27 cellular contexts compared by ENCODE assay signal in genomic region chr10:103540722-103541121, GRCh38. TPM values are rescaled to one million over a fixed set of nuclear protein-coding genes. Genes with fewer than 3 reads are reported as not detected.
DNase-seq lines count a peak whose midpoint lies in the region; ATAC-seq, FAIRE-seq and TF ChIP-seq lines count a peak whose summit lies in the region.
"Had no signal": no experiment of that assay in that cellular context is flagged by ENCODE, and none has a peak within 500 bp of the region (broad histone marks: within the 10 kb centered on the region; RNA-seq: fewer than 3 reads in every experiment).

No MANE protein-coding gene starts in this region.

- in situ Hi-C loops in HepG2 (cut with HindIII; ENCODE audit: extremely low pct_ligation_motif_present, low pct_unique_long_range_greater_than_20kb), result no loop called here

- peaks cover 3% of the 10 kb centered on the region; the same call in 1 of the 2 replicates for H3K27me3 Mint-ChIP-seq in WTC11 (ENCODE audit: low read depth)
- no peaks in the 10 kb centered on the region for H3K27me3 Mint-ChIP-seq in type B pancreatic cell
- H3K27me3 Mint-ChIP-seq: brain had no signal

- intact Hi-C loops in HepG2 (cut with micrococcal nuclease; ENCODE audit: unreplicated experiment) (no loop called here), right lobe of liver (cut with DNase I) (no loop called here)

- H3K27ac Mint-ChIP-seq in WTC11 (no peak overlapping the region), type B pancreatic cell (peak overlapping the region; percentile 61)
- H3K27ac Mint-ChIP-seq: activated naive CD8-positive, alpha-beta T cell treated with anti-CD3 and anti-CD28 coated beads, Interleukin-2, amount 50 U/mL, for 24 hours; naive B cell had no signal

- ATAC-seq in HepG2, result no peak
- no peak for ATAC-seq in right lobe of liver
- ATAC-seq in WTC11, result no peak
- no peak for ATAC-seq in GM21390 (IDR thresholded peaks at IDR 0.05; ENCODE audit: unreplicated experiment)
- ATAC-seq in GM18502 (IDR thresholded peaks at IDR 0.05; ENCODE audit: poor library complexity, unreplicated experiment), result no peak
- ATAC-seq: activated naive CD8-positive, alpha-beta T cell treated with anti-CD3 and anti-CD28 coated beads, Interleukin-2, amount 50 U/mL, for 24 hours; foreskin keratinocyte had no signal

- TF ChIP-seq EP300 in HepG2 (IDR thresholded peaks at IDR 0.05; ENCODE audit: low read depth in 2 of 2, low read length in 2 of 2), result no peak
- TF ChIP-seq EP300 in HepG2 (CRISPR knock-in tag; IDR thresholded peaks at IDR 0.05; ENCODE audit: borderline replicate concordance), result no peak

- DNase-seq in HepG2 (ENCODE audit: low spot score) (no peak), right lobe of liver (no peak), WTC11 (ENCODE audit: low spot score) (peak; percentile 8), fibroblast of pulmonary artery (ENCODE audit: low read depth) (peak; percentile 14), type B pancreatic cell (ENCODE audit: extremely low spot score, unreplicated experiment) (no peak), D721Med (ENCODE audit: insufficient read length, low spot score) (no peak)
- DNase-seq: activated CD4-positive, alpha-beta T cell treated with anti-CD3 and anti-CD28 coated beads for 48 hours; activated CD8-positive, alpha-beta memory T cell treated with anti-CD3 and anti-CD28 coated beads, Interleukin-2, amount 50 U/mL, for 4 hours; activated effector memory CD4-positive, alpha-beta T cell treated with anti-CD3 and anti-CD28 coated beads, Interleukin-2, amount 50 U/mL, for 16 hours; activated naive CD8-positive, alpha-beta T cell treated with anti-CD3 and anti-CD28 coated beads, Interleukin-2, amount 50 U/mL, for 24 hours; DMS 273 treated with DMSO at 0.1 percent for 48 hours; foreskin keratinocyte; GF-D8; naive B cell; NCI-H1694; occipital lobe; retina; Right ventricle myocardium superior; substantia nigra; T-helper 1 cell had no signal

- no peak overlapping the region for H3K4me2 ChIP-seq in HepG2 (ENCODE audit: low read depth, low read length)

- FAIRE-seq in HepG2 (lab: Jason Lieb, UNC), result no peak
- no peak for FAIRE-seq in D721Med (lab: Jason Lieb, UNC)
- FAIRE-seq: GM19239, keratinocyte had no signal

- no peak overlapping the region for H2AFZ ChIP-seq in HepG2 (ENCODE audit: low read length)

- no peak overlapping the region for H3K4me3 Mint-ChIP-seq in WTC11
- H3K4me3 Mint-ChIP-seq in type B pancreatic cell, result no peak overlapping the region
- H3K4me3 Mint-ChIP-seq: activated naive CD8-positive, alpha-beta T cell treated with anti-CD3 and anti-CD28 coated beads, Interleukin-2, amount 50 U/mL, for 24 hours; brain; naive B cell had no signal

- TF ChIP-seq RAD21 in HepG2 (CRISPR knock-in tag; IDR thresholded peaks at IDR 0.05), result no peak

- H3K36me3 Mint-ChIP-seq in WTC11, result no peaks in the 10 kb centered on the region
- H3K36me3 Mint-ChIP-seq in type B pancreatic cell, result no peaks in the 10 kb centered on the region
- H3K36me3 Mint-ChIP-seq: brain, naive B cell had no signal

- H3K9me3 ChIP-seq in HepG2 (ENCODE audit: low read length) (no peaks in the 10 kb centered on the region), right lobe of liver (no peaks in the 10 kb centered on the region)
- H3K9me3 ChIP-seq: HAP-1 had no signal

- H3K36me3 ChIP-seq in HepG2 (replicated peaks in 1 of 2; ENCODE audit: control insufficient read depth in 1 of 2, insufficient read depth in 2 of 2, low read length in 2 of 2) (no peaks in the 10 kb centered on the region), right lobe of liver (no peaks in the 10 kb centered on the region)
- H3K36me3 ChIP-seq: HAP-1 had no signal

- BruUV-seq in HepG2 (replicated peaks; lab: Mats Ljungman, UMichigan), result no TSS peak

- no peak for TF ChIP-seq CTCF in HepG2 (CRISPR knock-in tag; IDR thresholded peaks at IDR 0.05)
- TF ChIP-seq CTCF in right lobe of liver (IDR thresholded peaks at IDR 0.05), result no peak
- TF ChIP-seq CTCF in WTC11 (IDR thresholded peaks at IDR 0.05), result no peak
- no peak for TF ChIP-seq CTCF in fibroblast of pulmonary artery (IDR thresholded peaks at IDR 0.05; ENCODE audit: low read length, missing control alignments)
- no peak for TF ChIP-seq CTCF in type B pancreatic cell (conservative IDR thresholded peaks at IDR 0.05)
- no peak for TF ChIP-seq CTCF in D721Med (IDR thresholded peaks at IDR 0.05; ENCODE audit: insufficient read depth, missing control alignments)

- H3K4me3 ChIP-seq in HepG2 (replicated peaks in 1 of 3; ENCODE audit: insufficient read depth in 1 of 3, low read depth in 2 of 3, low read length in 3 of 3) (no peak overlapping the region), right lobe of liver (no peak overlapping the region), fibroblast of pulmonary artery (replicated peaks; ENCODE audit: low read depth, low read length) (no peak overlapping the region)
- H3K4me3 ChIP-seq: HAP-1, lung had no signal

- H3K27ac ChIP-seq in HepG2 (ENCODE audit: extremely low read length, insufficient read depth, low read length) (no peak overlapping the region), right lobe of liver (no peak overlapping the region)
- H3K27ac ChIP-seq: foreskin keratinocyte had no signal

- H3K4me1 ChIP-seq in HepG2 (ENCODE audit: insufficient read depth, low read length) (peaks cover 15% of the 10 kb centered on the region; the same call in 1 of the 2 replicates), right lobe of liver (peaks cover 0 to 17% (median 7%) of the 10 kb centered on the region in 4 donors)
- H3K4me1 ChIP-seq: foreskin keratinocyte had no signal

- CTCF ChIA-PET in HepG2 (lab: Yijun Ruan, JAX; ENCODE audit: low intra/inter-chr PET ratio, low total read pairs), result no interaction called here
- CTCF ChIA-PET in WTC11 (lab: Charles Lee), result no interaction called here

- no peaks in the 10 kb centered on the region for H3K79me2 ChIP-seq in HepG2 (ENCODE audit: insufficient read depth, low read length)

- no peaks in the 10 kb centered on the region for H4K20me1 ChIP-seq in HepG2 (ENCODE audit: insufficient read depth, low read length)

- H3K27me3 ChIP-seq in HepG2 (ENCODE audit: control insufficient read depth in 1 of 2, insufficient read depth in 2 of 2, low read length in 2 of 2) (peaks cover 5 to 40% of the 10 kb centered on the region in 2 experiments; a peak in 3 of 5 replicates), right lobe of liver (no peaks in the 10 kb centered on the region)

- TF ChIP-seq POLR2A in HepG2 (IDR thresholded peaks at IDR 0.05; ENCODE audit: insufficient read depth in 1 of 2, low read depth in 2 of 2, low read length in 2 of 2), result no peak
- TF ChIP-seq POLR2A in right lobe of liver (IDR thresholded peaks at IDR 0.05), result no peak

- peaks cover 14% of the 10 kb centered on the region for H3K4me1 Mint-ChIP-seq in WTC11
- H3K4me1 Mint-ChIP-seq in type B pancreatic cell (ENCODE audit: unreplicated experiment), result peaks cover 21% of the 10 kb centered on the region

- H3K9ac ChIP-seq in HepG2 (ENCODE audit: insufficient read depth, low read depth, low read length), result no peak overlapping the region

- POLR2A ChIA-PET in HepG2 (lab: Yijun Ruan, JAX) (no interaction called here), WTC11 (lab: Charles Lee) (no interaction called here)

- 2% methylated on average over 4 of the region's 4 CpGs for WGBS in HepG2 (ENCODE audit: low lambda C conversion rate)
- 81% methylated on average over 4 of the region's 4 CpGs for WGBS in right lobe of liver (ENCODE audit: insufficient coverage, low coverage, low lambda C conversion rate, missing lambda C conversion rate)

- H3K9me3 Mint-ChIP-seq in WTC11 (0 out of 2 replicates have a peak, but pooled peaks cover 5% of the 10 kb centered on the region), type B pancreatic cell (no peaks in the 10 kb centered on the region)
- H3K9me3 Mint-ChIP-seq: activated naive CD8-positive, alpha-beta T cell treated with anti-CD3 and anti-CD28 coated beads, Interleukin-2, amount 50 U/mL, for 24 hours had no signal

TF ChIP-seq in HepG2, 621 proteins besides CTCF, POLR2A, EP300 and RAD21:
- TF ChIP-seq NFYB (CRISPR knock-in tag; IDR thresholded peaks at IDR 0.05) (0 out of 2 replicates have a peak, but pooled peaks have one; percentile 20), TOE1 (CRISPR knock-in tag; IDR thresholded peaks at IDR 0.05) (no peak)
TF ChIP-seq in HepG2: peak in this region for 1.

TF ChIP-seq in WTC11, 78 proteins besides CTCF, POLR2A, EP300 and RAD21 (continues in another document):
- TF ChIP-seq USF2 (CRISPR knock-in tag; IDR thresholded peaks at IDR 0.05), result no peak

RNA-seq across cellular contexts. Expression of gene NEURL1, which starts 47.2 kb away (rescaled TPM):
- total RNA-seq in HepG2 (2016; rRNA removed; fragmentation: Illumina TruSeq; extraction: Trizol), result not detected in 2 replicates
- not detected in 2 replicates for total RNA-seq in HepG2 (2016; cell fraction: cytosol; rRNA removed; fragmentation: Illumina TruSeq; extraction: Trizol; ENCODE audit: low read depth)
- total RNA-seq in HepG2 (2016; cell fraction: insoluble cytoplasmic fraction; rRNA removed; fragmentation: Illumina TruSeq; extraction: Trizol), result not detected in 2 replicates
- total RNA-seq in HepG2 (2016; cell fraction: membrane; rRNA removed; fragmentation: Illumina TruSeq; extraction: Trizol), result not detected in 2 replicates
- total RNA-seq in HepG2 (2016; cell fraction: nucleus; rRNA removed; fragmentation: Illumina TruSeq; extraction: Trizol), result not detected in 2 replicates
- polyA plus RNA-seq in HepG2 (2011; rRNA removed), result 0.01 TPM in 1 of 2 replicates, not detected in the other
- polyA plus RNA-seq in HepG2 (2011; cell fraction: cytosol; rRNA removed), result 0.01 and 0.03 TPM in 2 replicates
- 0.14 and 0.18 TPM in 2 replicates for polyA plus RNA-seq in HepG2 (2011; cell fraction: nucleus; rRNA removed)
- 0.08 and 0.13 TPM in 2 replicates for polyA plus RNA-seq in HepG2 (2012)
- not detected in 2 replicates for polyA plus RNA-seq in HepG2 (2016; cell fraction: cytosol; fragmentation: Illumina TruSeq; extraction: Trizol; ENCODE audit: low read depth)
- polyA plus RNA-seq in HepG2 (2016; cell fraction: insoluble cytoplasmic fraction; fragmentation: Illumina TruSeq; extraction: Trizol; ENCODE audit: low read depth), result not detected in 2 replicates
- polyA plus RNA-seq in HepG2 (2016; cell fraction: membrane; fragmentation: Illumina TruSeq; extraction: Trizol; ENCODE audit: low read depth), result not detected in 2 replicates
- not detected in 2 replicates for polyA plus RNA-seq in HepG2 (2016; cell fraction: nucleus; fragmentation: Illumina TruSeq; extraction: Trizol; ENCODE audit: insufficient read depth, low read depth)
- 10.5 TPM in 1 of 2 replicates, not detected in the other for polyA minus RNA-seq in HepG2 (2011; rRNA and poly(A)+ RNA removed; ENCODE audit: low replicate concordance)
- 0.18 TPM in 1 of 2 replicates, not detected in the other for polyA minus RNA-seq in HepG2 (2011; cell fraction: cytosol; rRNA and poly(A)+ RNA removed)
- not detected in 2 replicates for polyA minus RNA-seq in HepG2 (2011; cell fraction: nucleus; rRNA and poly(A)+ RNA removed)
- 1 to 10 TPM in 2 of 6 experiments, under 1 TPM in 3, not detected in 1; 0.10 to 1.6 (median 0.83) TPM for total RNA-seq in right lobe of liver
- 0.66 to 1.2 TPM (median 0.99 TPM) in 3 replicates for total RNA-seq in WTC11 (2021)
- 38.3 and 102 TPM in 2 replicates for total RNA-seq in type B pancreatic cell (ENCODE audit: low replicate concordance)

Comparison
In these comparisons a context has a peak if more than half of its experiments do, and no peak if none do; other contexts are left out.
1. DNase-seq: peak in WTC11 (single experiment) and fibroblast of pulmonary artery (single experiment); none in HepG2 (single experiment), right lobe of liver (0 of 3), type B pancreatic cell (single experiment) and D721Med (single experiment).
2. RNA of gene NEURL1, which starts 47.2 kb away (total RNA-seq): 38.3 to 102 TPM in type B pancreatic cell; 0.66 to 1.2 TPM in WTC11, 0.10 to 1.6 TPM in right lobe of liver and not detected in HepG2; every median in the first group is over 10 times any median in the second.
3. Of the 50 proteins assayed by ChIP-seq in both HepG2 and WTC11: peak only in HepG2: NFYB; only in WTC11: none; in both: none; in neither: 49.